ENCODE assay signal across 1 cellular context in genomic region chr17:59469786-59470485, GRCh38.
TF ChIP-seq lines count a peak whose summit lies in the region.

No MANE protein-coding gene starts in this region.

TF ChIP-seq in HepG2, 621 proteins besides CTCF, POLR2A, EP300 and RAD21 (continued from another document and continues in another):
- TF ChIP-seq ZNF253 (CRISPR knock-in tag; IDR thresholded peaks at IDR 0.05; ENCODE audit: borderline replicate concordance), result no peak
- TF ChIP-seq BORCS8-MEF2B (CRISPR knock-in tag; IDR thresholded peaks at IDR 0.05), result peak; percentile 80; the same call in 1 of the 2 replicates
- TF ChIP-seq BRF2 (CRISPR knock-in tag; IDR thresholded peaks at IDR 0.05), result no peak; the same call in 1 of the 2 replicates
- TF ChIP-seq PATZ1 (CRISPR knock-in tag; IDR thresholded peaks at IDR 0.05), result peak; percentile 69
- peak; percentile 90 for TF ChIP-seq KDM3A (CRISPR knock-in tag; IDR thresholded peaks at IDR 0.05; ENCODE audit: low read depth)
- TF ChIP-seq HNF4G (IDR thresholded peaks at IDR 0.05; ENCODE audit: borderline replicate concordance, low read depth, low read length), result peak; percentile 98
- TF ChIP-seq HNF4G (CRISPR knock-in tag; IDR thresholded peaks at IDR 0.05; ENCODE audit: borderline replicate concordance, low read depth), result peak; percentile 93
- TF ChIP-seq MLX (CRISPR knock-in tag; IDR thresholded peaks at IDR 0.05), result peak; percentile 93
- TF ChIP-seq DNMT1 (CRISPR knock-in tag; IDR thresholded peaks at IDR 0.05), result no peak
- TF ChIP-seq ZNF354B (CRISPR knock-in tag; IDR thresholded peaks at IDR 0.05), result no peak
- no peak for TF ChIP-seq ZNF879 (CRISPR knock-in tag; IDR thresholded peaks at IDR 0.05)
- TF ChIP-seq MTA1 (CRISPR knock-in tag; IDR thresholded peaks at IDR 0.05; ENCODE audit: borderline replicate concordance), result peak; percentile 88; the same call in 1 of the 2 replicates
- no peak for TF ChIP-seq GTF3A (CRISPR knock-in tag; conservative IDR thresholded peaks at IDR 0.05)
- no peak for TF ChIP-seq LRRFIP1 (CRISPR knock-in tag; conservative IDR thresholded peaks at IDR 0.05)
- no peak for TF ChIP-seq AFF4 (CRISPR knock-in tag; IDR thresholded peaks at IDR 0.05)
- peak; percentile 29; the same call in 1 of the 2 replicates for TF ChIP-seq PHF8 (CRISPR knock-in tag; IDR thresholded peaks at IDR 0.05)
- TF ChIP-seq STAT5B (CRISPR knock-in tag; IDR thresholded peaks at IDR 0.05), result no peak
- TF ChIP-seq ZNF605 (CRISPR knock-in tag; IDR thresholded peaks at IDR 0.05), result no peak
- TF ChIP-seq SRSF1 (optimal IDR thresholded peaks at IDR 0.05; ENCODE audit: low read depth, low read length), result no peak
- peak; percentile 81; the same call in 1 of the 2 replicates for TF ChIP-seq ZNF350 (CRISPR knock-in tag; IDR thresholded peaks at IDR 0.05; ENCODE audit: borderline replicate concordance, low read depth)
- TF ChIP-seq CCAR2 (optimal IDR thresholded peaks at IDR 0.05; ENCODE audit: low read depth, low read length), result no peak
- TF ChIP-seq CEBPZ (IDR thresholded peaks at IDR 0.05; ENCODE audit: low read length), result no peak
- no peak for TF ChIP-seq THYN1 (CRISPR knock-in tag; IDR thresholded peaks at IDR 0.05; ENCODE audit: borderline replicate concordance, low read depth)
- TF ChIP-seq CREB1 (IDR thresholded peaks at IDR 0.05), result no peak
- TF ChIP-seq CREB1 (CRISPR knock-in tag; IDR thresholded peaks at IDR 0.05), result peak; percentile 79
- no peak; the same call in 1 of the 2 replicates for TF ChIP-seq FUBP1 (CRISPR knock-in tag; IDR thresholded peaks at IDR 0.05; ENCODE audit: borderline replicate concordance)
- TF ChIP-seq ZNF160 (CRISPR knock-in tag; IDR thresholded peaks at IDR 0.05), result peak; percentile 83; the same call in 1 of the 2 replicates
- TF ChIP-seq CBFB (CRISPR knock-in tag; IDR thresholded peaks at IDR 0.05), result peak; percentile 81; the same call in 1 of the 2 replicates
- no peak for TF ChIP-seq ZNF136 (CRISPR knock-in tag; IDR thresholded peaks at IDR 0.05; ENCODE audit: low read depth)
- TF ChIP-seq HMG20A (CRISPR knock-in tag; IDR thresholded peaks at IDR 0.05; ENCODE audit: borderline replicate concordance), result peak; percentile 94
- no peak for TF ChIP-seq NCOA5 (CRISPR knock-in tag; IDR thresholded peaks at IDR 0.05)
- TF ChIP-seq NR2F1 (CRISPR knock-in tag; IDR thresholded peaks at IDR 0.05), result peak; percentile 89 to 93; a peak in 3 of 4 replicates
- 0 out of 2 replicates have a peak, but pooled peaks have one; percentile 8 for TF ChIP-seq MNT (IDR thresholded peaks at IDR 0.05)
- peak; percentile 66 for TF ChIP-seq HNF1A (IDR thresholded peaks at IDR 0.05; ENCODE audit: low read depth)
- peak; percentile 95 for TF ChIP-seq HNF1A (CRISPR knock-in tag; IDR thresholded peaks at IDR 0.05; ENCODE audit: borderline replicate concordance)
